In the genomic region with DNA sequence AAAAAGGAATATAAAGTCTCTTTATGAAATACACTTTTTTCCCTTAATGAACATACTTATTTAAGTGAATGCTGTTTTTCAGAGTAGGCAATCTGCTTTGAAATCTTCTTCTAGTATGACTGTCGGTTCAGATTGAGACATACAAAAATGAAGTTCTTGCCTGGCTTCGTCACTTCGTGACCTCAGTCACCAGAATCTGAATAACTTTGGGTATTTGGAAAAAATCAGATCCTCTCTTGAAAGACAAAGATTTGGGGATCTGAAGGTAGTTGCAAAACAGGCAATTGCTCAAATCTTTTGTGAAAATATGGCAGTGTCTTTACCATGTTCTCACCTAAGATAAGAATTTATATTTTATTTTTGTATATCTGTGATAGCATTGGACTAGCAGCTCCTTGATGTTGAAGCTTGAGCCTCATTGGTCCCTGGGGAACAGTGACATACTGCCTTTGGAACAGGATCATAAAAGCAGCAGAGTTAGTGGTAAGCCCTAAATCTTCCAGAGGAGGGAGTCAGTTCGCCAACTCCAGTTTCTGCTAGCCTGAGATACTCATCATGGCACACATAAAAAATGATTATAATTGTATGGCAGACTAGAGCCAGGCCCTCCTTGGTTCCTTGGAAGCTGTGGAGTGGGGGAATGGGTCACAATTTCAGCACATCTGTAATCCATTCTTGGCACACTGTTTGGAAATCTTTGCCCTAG, we compare ENCODE assay signal across 9 cellular contexts. TPM values are rescaled to one million over a fixed set of nuclear protein-coding genes. Genes with fewer than 3 reads are reported as not detected.
DNase-seq lines count a peak whose midpoint lies in the region; ATAC-seq and TF ChIP-seq lines count a peak whose summit lies in the region.
"Had no signal": no experiment of that assay in that cellular context is flagged by ENCODE, and none has a peak within 500 bp of the region (broad histone marks: within the 10 kb centered on the region; RNA-seq: fewer than 3 reads in every experiment).

No MANE protein-coding gene starts in this region.

- ATAC-seq in GM18861 (IDR thresholded peaks at IDR 0.05; ENCODE audit: unreplicated experiment) (no peak), Right ventricle myocardium superior (ENCODE audit: poor library complexity) (no peak), upper lobe of right lung (no peak)

- H3K4me3 ChIP-seq in BE2C (ENCODE audit: low read depth, low read length), result no peak overlapping the region
- H3K4me3 ChIP-seq in HAP-1, result no peak overlapping the region
- no peak overlapping the region for H3K4me3 ChIP-seq in SK-N-MC
- H3K4me3 ChIP-seq in upper lobe of right lung, result no peak overlapping the region

- peak overlapping the region; percentile 90 for H3K27ac ChIP-seq in SK-N-MC
- H3K27ac ChIP-seq in upper lobe of right lung, result no peak overlapping the region

- H3K36me3 ChIP-seq in BE2C (no peaks in the 10 kb centered on the region), HAP-1 (replicated peaks) (no peaks in the 10 kb centered on the region), SK-N-MC (ENCODE audit: insufficient read depth, low read length) (no peaks in the 10 kb centered on the region), upper lobe of right lung (no peaks in the 10 kb centered on the region)

- peak; percentile 75 for DNase-seq in BE2C
- DNase-seq in HAP-1 (ENCODE audit: low spot score in 2 of 2), result peak; percentile 43 to 48
- DNase-seq in SK-N-MC (ENCODE audit: low read depth, low spot score), result peak; percentile 22
- DNase-seq in iris pigment epithelial cell (ENCODE audit: low read depth), result peak; percentile 62
- no peak for DNase-seq in stimulated activated CD4-positive, alpha-beta T cell treated with anti-CD3 and anti-CD28 coated beads, Interleukin-4, amount 100 ng/mL, for 4 hours
- DNase-seq in Right ventricle myocardium superior, result no peak
- DNase-seq in upper lobe of right lung, result no peak
- DNase-seq: activated CD8-positive, alpha-beta memory T cell treated with anti-CD3 and anti-CD28 coated beads for 24 hours had no signal

- intact Hi-C loops in Right ventricle myocardium superior (cut with DNase I), result no loop called here
- intact Hi-C loops in upper lobe of right lung (cut with DNase I), result no loop called here

- H3K27me3 ChIP-seq in BE2C (no peaks in the 10 kb centered on the region), HAP-1 (ENCODE audit: low read depth) (no peaks in the 10 kb centered on the region), upper lobe of right lung (no peaks in the 10 kb centered on the region)

- H3K9me3 ChIP-seq in BE2C, result no peaks in the 10 kb centered on the region
- H3K9me3 ChIP-seq in HAP-1, result no peaks in the 10 kb centered on the region
- no peaks in the 10 kb centered on the region for H3K9me3 ChIP-seq in SK-N-MC (ENCODE audit: low read depth, low read length)
- H3K9me3 ChIP-seq in upper lobe of right lung, result no peaks in the 10 kb centered on the region

- H3K9ac ChIP-seq in SK-N-MC (ENCODE audit: insufficient read length), result no peak overlapping the region

- TF ChIP-seq CTCF in BE2C (IDR thresholded peaks at IDR 0.05; ENCODE audit: low read depth, low read length) (peak; percentile 64), upper lobe of right lung (IDR thresholded peaks at IDR 0.05) (no peak)

- H3K4me1 ChIP-seq in BE2C (peaks cover 14% of the 10 kb centered on the region), HAP-1 (no peaks in the 10 kb centered on the region; the same call in 1 of the 2 replicates), upper lobe of right lung (peaks cover 33% of the 10 kb centered on the region)

- in situ Hi-C loops in HAP-1 (cut with MboI; ENCODE audit: low sequenced_read_pairs), result no loop called here

RNA-seq across cellular contexts. Expression of a gene that starts 4.9 kb away (rescaled TPM):
- polyA plus RNA-seq in BE2C (2012; ENCODE audit: insufficient read depth, insufficient read length, low read depth), result 19.8 TPM
- total RNA-seq in Right ventricle myocardium superior (10.9 TPM), upper lobe of right lung (29.3 TPM)

RNA-seq across cellular contexts. Expression of a gene that starts 5.1 kb away (rescaled TPM):
- not detected for polyA plus RNA-seq in BE2C (2012; ENCODE audit: insufficient read depth, insufficient read length, low read depth)
- total RNA-seq in Right ventricle myocardium superior (0.13 TPM), upper lobe of right lung (not detected)

Comparison
In these comparisons a context has a peak if more than half of its experiments do, and no peak if none do; other contexts are left out.
1. DNase-seq: peak in BE2C (single experiment), HAP-1 (2 of 2), SK-N-MC (single experiment) and iris pigment epithelial cell (single experiment); none in stimulated activated CD4-positive, alpha-beta T cell treated with anti-CD3 and anti-CD28 coated beads, Interleukin-4, amount 100 ng/mL, for 4 hours (0 of 2), Right ventricle myocardium superior (single experiment) and upper lobe of right lung (single experiment).